20 cellular contexts compared by ENCODE assay signal in the genomic region with DNA sequence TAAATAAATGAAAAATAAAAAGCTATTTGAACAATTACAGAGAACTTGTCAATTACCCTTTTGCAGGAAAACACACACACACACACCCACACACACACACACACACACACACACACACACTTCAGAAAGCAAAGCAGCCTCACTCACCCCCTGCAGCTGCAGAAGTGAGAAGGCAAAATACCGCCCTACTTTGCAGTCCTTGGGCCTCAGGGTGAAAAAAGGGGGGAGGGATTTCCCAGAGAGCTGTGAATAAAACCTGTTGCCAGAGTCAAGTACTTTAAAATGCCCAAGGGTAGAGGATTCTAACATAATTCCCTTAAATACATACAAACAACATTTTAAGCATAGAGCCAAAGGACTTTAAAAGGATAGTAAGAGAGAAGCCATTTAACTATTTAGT.
A peak's percentile ranks its signal among the peaks of the same experiment; 100 is the strongest.
DNase-seq lines count a peak whose midpoint lies in the region; ATAC-seq and TF ChIP-seq lines count a peak whose summit lies in the region.
"Had no signal": no experiment of that assay in that cellular context is flagged by ENCODE, and none has a peak within 500 bp of the region (broad histone marks: within the 10 kb centered on the region; RNA-seq: fewer than 3 reads in every experiment).

No MANE protein-coding gene starts in this region.

- H3K4me1 Mint-ChIP-seq in WTC11 (peaks cover 21% of the 10 kb centered on the region), neural progenitor cell (peaks cover 17% of the 10 kb centered on the region)
- no peaks in the 10 kb centered on the region for H3K4me1 Mint-ChIP-seq in activated CD4-positive, alpha-beta T cell treated with anti-CD3 and anti-CD28 coated beads, Interleukin-2, amount 10 ng/mL, durations not matched to agents 7 days and 5 days

- H3K9ac ChIP-seq in iPS-20b (ENCODE audit: low read depth, low read length), result 0 out of 2 replicates have a peak overlapping the region, but pooled peaks have one; percentile 21
- H3K9ac ChIP-seq in neural progenitor cell, result no peak overlapping the region

- H3K27ac Mint-ChIP-seq in WTC11 (no peak overlapping the region), neural progenitor cell (peak overlapping the region; percentile 79)
- no peak overlapping the region for H3K27ac Mint-ChIP-seq in activated CD4-positive, alpha-beta T cell treated with anti-CD3 and anti-CD28 coated beads, Interleukin-2, amount 10 ng/mL, durations not matched to agents 7 days and 5 days

- DNase-seq in HEK293T (ENCODE audit: extremely low spot score) (peak; percentile 13), WTC11 (ENCODE audit: low spot score) (peak; percentile 17), neural progenitor cell (ENCODE audit: low spot score) (peak; percentile 54), NCI-H2107 treated with DMSO at 0.1 percent for 48 hours (lab: John Stamatoyannopoulos, UW; ENCODE audit: unreplicated experiment) (no peak), dorsolateral prefrontal cortex (no peak), SHP77 treated with DMSO at 0.1 percent for 48 hours (lab: John Stamatoyannopoulos, UW) (no peak)
- no peak for DNase-seq in activated CD4-positive, alpha-beta T cell treated with anti-CD3 and anti-CD28 coated beads, Interleukin-2, amount 10 ng/mL, durations not matched to agents 7 days and 5 days
- DNase-seq: ACHN, AML-193, Caco-2, DMS153, HCEC 1CT, NCI-H187, NCI-H2171, NCI-H446 treated with DMSO at 0.1 percent for 48 hours, NCI-H748 treated with DMSO at 0.1 percent for 48 hours, Peyer's patch had no signal

- no peak overlapping the region for H3K4me3 Mint-ChIP-seq in WTC11
- H3K4me3 Mint-ChIP-seq in neural progenitor cell, result no peak overlapping the region
- H3K4me3 Mint-ChIP-seq in activated CD4-positive, alpha-beta T cell treated with anti-CD3 and anti-CD28 coated beads, Interleukin-2, amount 10 ng/mL, durations not matched to agents 7 days and 5 days, result no peak overlapping the region

- no peaks in the 10 kb centered on the region for H4K20me1 ChIP-seq in neural progenitor cell (ENCODE audit: low read depth)

- peaks cover 2% of the 10 kb centered on the region; the same call in 1 of the 2 replicates for H3K36me3 Mint-ChIP-seq in WTC11
- no peaks in the 10 kb centered on the region for H3K36me3 Mint-ChIP-seq in neural progenitor cell
- no peaks in the 10 kb centered on the region for H3K36me3 Mint-ChIP-seq in activated CD4-positive, alpha-beta T cell treated with anti-CD3 and anti-CD28 coated beads, Interleukin-2, amount 10 ng/mL, durations not matched to agents 7 days and 5 days (ENCODE audit: low read depth)

- no peaks in the 10 kb centered on the region for H3K79me2 ChIP-seq in neural progenitor cell (ENCODE audit: low read depth)

- H3K27ac ChIP-seq in iPS-20b (ENCODE audit: low read length) (no peak overlapping the region), neural progenitor cell (peak overlapping the region; percentile 21), dorsolateral prefrontal cortex (no peak overlapping the region)
- H3K27ac ChIP-seq: Peyer's patch had no signal

- H3K36me3 ChIP-seq in iPS-20b (ENCODE audit: insufficient read depth, low read depth, low read length) (no peaks in the 10 kb centered on the region), neural progenitor cell (no peaks in the 10 kb centered on the region)
- H3K36me3 ChIP-seq: Peyer's patch had no signal

- intact Hi-C loops in dorsolateral prefrontal cortex (cut with DNase I), result no loop called here

- H3K4me3 ChIP-seq in iPS-20b (ENCODE audit: low read length) (no peak overlapping the region), neural progenitor cell (no peak overlapping the region), dorsolateral prefrontal cortex (no peak overlapping the region)
- H3K4me3 ChIP-seq: Peyer's patch had no signal

- peaks cover 22% of the 10 kb centered on the region for H3K27me3 Mint-ChIP-seq in WTC11 (ENCODE audit: low read depth)
- no peaks in the 10 kb centered on the region for H3K27me3 Mint-ChIP-seq in neural progenitor cell (ENCODE audit: insufficient read depth, low read depth)
- no peaks in the 10 kb centered on the region for H3K27me3 Mint-ChIP-seq in activated CD4-positive, alpha-beta T cell treated with anti-CD3 and anti-CD28 coated beads, Interleukin-2, amount 10 ng/mL, durations not matched to agents 7 days and 5 days

- peaks cover 5% of the 10 kb centered on the region for H3F3A ChIP-seq in neural progenitor cell (ENCODE audit: low read depth)

- CTCF ChIA-PET in HEK293T (lab: Yijun Ruan, JAX), result interaction anchor here (0.6 kb wide), 1 partner anchor 181 kb away, joined by 4 read pairs; no protein-coding TSS in a partner anchor
- CTCF ChIA-PET in WTC11 (lab: Charles Lee), result no interaction called here
- CTCF ChIA-PET in activated CD4-positive, alpha-beta T cell treated with anti-CD3 and anti-CD28 coated beads, Interleukin-2, amount 10 ng/mL, durations not matched to agents 7 days and 5 days (lab: Charles Lee), result no interaction called here

- POLR2A ChIA-PET in HEK293T (lab: Yijun Ruan, JAX), result no interaction called here
- POLR2A ChIA-PET in WTC11 (lab: Charles Lee), result interaction anchor here (0.7 kb wide), 1 partner anchor 36 kb away, joined by 3 read pairs; no protein-coding TSS in a partner anchor
- POLR2A ChIA-PET in activated CD4-positive, alpha-beta T cell treated with anti-CD3 and anti-CD28 coated beads, Interleukin-2, amount 10 ng/mL, durations not matched to agents 7 days and 5 days (lab: Charles Lee), result no interaction called here

- H2AFZ ChIP-seq in neural progenitor cell (replicated peaks), result no peak overlapping the region

- H3K4me2 ChIP-seq in neural progenitor cell, result peak overlapping the region; percentile 45

- no peaks in the 10 kb centered on the region for H3K27me3 ChIP-seq in iPS-20b (ENCODE audit: insufficient read depth, low read length)
- no peaks in the 10 kb centered on the region for H3K27me3 ChIP-seq in neural progenitor cell
- no peaks in the 10 kb centered on the region for H3K27me3 ChIP-seq in dorsolateral prefrontal cortex
- H3K27me3 ChIP-seq: Peyer's patch had no signal

- peaks cover 10% of the 10 kb centered on the region; the same call in 1 of the 2 replicates for H3K4me1 ChIP-seq in iPS-20b (ENCODE audit: insufficient read depth, low read length)
- peaks cover 20% of the 10 kb centered on the region for H3K4me1 ChIP-seq in neural progenitor cell
- H3K4me1 ChIP-seq: Caco-2, Peyer's patch had no signal

- ATAC-seq in WTC11, result peak; percentile 67
- ATAC-seq: Right ventricle myocardium inferior, SK-N-SH treated with all-trans-retinoic acid at 6 μM for 48 hours had no signal

- H3K9me3 Mint-ChIP-seq in WTC11, result peaks cover 6% of the 10 kb centered on the region
- no peaks in the 10 kb centered on the region for H3K9me3 Mint-ChIP-seq in neural progenitor cell
- H3K9me3 Mint-ChIP-seq in activated CD4-positive, alpha-beta T cell treated with anti-CD3 and anti-CD28 coated beads, Interleukin-2, amount 10 ng/mL, durations not matched to agents 7 days and 5 days, result no peaks in the 10 kb centered on the region

- no peak for TF ChIP-seq CTCF in WTC11 (IDR thresholded peaks at IDR 0.05)
- TF ChIP-seq CTCF in neural progenitor cell (IDR thresholded peaks at IDR 0.05), result no peak
- TF ChIP-seq CTCF in dorsolateral prefrontal cortex (IDR thresholded peaks at IDR 0.05 in 54 of 56, conservative IDR thresholded peaks at IDR 0.05 in 2 of 56; ENCODE audit: low read depth in 1 of 56, partially characterized antibody in 56 of 56), result no peak

- H3K9me3 ChIP-seq in iPS-20b (ENCODE audit: insufficient read depth, low read depth, low read length) (no peaks in the 10 kb centered on the region), neural progenitor cell (ENCODE audit: low read depth) (no peaks in the 10 kb centered on the region)
- H3K9me3 ChIP-seq: Caco-2, Peyer's patch had no signal

TF ChIP-seq in HEK293T, 16 proteins besides CTCF, POLR2A, EP300 and RAD21:
- TF ChIP-seq SUZ12 (IDR thresholded peaks at IDR 0.05) (no peak), HDGF (IDR thresholded peaks at IDR 0.05; ENCODE audit: borderline replicate concordance) (no peak), BHLHE40 (IDR thresholded peaks at IDR 0.05; ENCODE audit: borderline replicate concordance) (no peak), TARDBP (IDR thresholded peaks at IDR 0.05) (no peak), SP1 (IDR thresholded peaks at IDR 0.05) (no peak)

TF ChIP-seq in WTC11, 78 proteins besides CTCF, POLR2A, EP300 and RAD21:
- TF ChIP-seq ZBTB21 (CRISPR knock-in tag; IDR thresholded peaks at IDR 0.05; ENCODE audit: borderline replicate concordance), result no peak
- no peak for TF ChIP-seq ZNF219 (CRISPR knock-in tag; IDR thresholded peaks at IDR 0.05; ENCODE audit: borderline replicate concordance)
- TF ChIP-seq SOX15 (CRISPR knock-in tag; IDR thresholded peaks at IDR 0.05), result no peak
- TF ChIP-seq EMX1 (CRISPR knock-in tag; IDR thresholded peaks at IDR 0.05), result no peak
- TF ChIP-seq ZNF671 (CRISPR knock-in tag; IDR thresholded peaks at IDR 0.05), result no peak

Comparison
In these comparisons a context has a peak if more than half of its experiments do, and no peak if none do; other contexts are left out.
1. DNase-seq: peak in HEK293T (single experiment), WTC11 (single experiment) and neural progenitor cell (single experiment); none in activated CD4-positive, alpha-beta T cell treated with anti-CD3 and anti-CD28 coated beads, Interleukin-2, amount 10 ng/mL, durations not matched to agents 7 days and 5 days (single experiment), NCI-H2107 treated with DMSO at 0.1 percent for 48 hours (single experiment), dorsolateral prefrontal cortex (0 of 10) and SHP77 treated with DMSO at 0.1 percent for 48 hours (single experiment).